ENCODE assay signal across 8 cellular contexts in genomic region chr12:65823481-65824313, GRCh38. TPM values are rescaled to one million over a fixed set of nuclear protein-coding genes. Genes with fewer than 3 reads are reported as not detected.
DNase-seq lines count a peak whose midpoint lies in the region; ATAC-seq and TF ChIP-seq lines count a peak whose summit lies in the region.

No MANE protein-coding gene starts in this region.

- H3K27ac ChIP-seq in body of pancreas (peak overlapping the region in 2 of 4 donors; percentile 48 to 50), spleen (no peak overlapping the region)

- H3K27me3 ChIP-seq in body of pancreas, result peaks cover 0 to 29% of the 10 kb centered on the region in 2 donors
- H3K27me3 ChIP-seq in spleen (replicated peaks in 1 of 7), result peaks cover 7 to 90% (median 63%) of the 10 kb centered on the region in 7 donors

- no peak for TF ChIP-seq POLR2A in NB4 (IDR thresholded peaks at IDR 0.05; ENCODE audit: extremely low read depth, insufficient read length)
- no peak for TF ChIP-seq POLR2A in body of pancreas (IDR thresholded peaks at IDR 0.05)
- no peak for TF ChIP-seq POLR2A in spleen (IDR thresholded peaks at IDR 0.05)

- H3K4me1 ChIP-seq in body of pancreas, result peaks cover 35% of the 10 kb centered on the region
- H3K4me1 ChIP-seq in spleen, result peaks cover 17 to 42% (median 38%) of the 10 kb centered on the region in 6 donors

- H3K36me3 ChIP-seq in body of pancreas (replicated peaks in 1 of 2; ENCODE audit: insufficient read depth in 1 of 2, low read depth in 2 of 2) (no peaks in the 10 kb centered on the region), spleen (no peaks in the 10 kb centered on the region)

- TF ChIP-seq CTCF in NB4 (IDR thresholded peaks at IDR 0.05; ENCODE audit: low read depth, low read length) (no peak), body of pancreas (IDR thresholded peaks at IDR 0.05) (no peak), spleen (IDR thresholded peaks at IDR 0.05 in 8 of 11, conservative IDR thresholded peaks at IDR 0.05 in 3 of 11) (no peak)

- WGBS in body of pancreas, 2 donors, result 0 to 7% methylated on average over 11 to 61 of the region's 61 CpGs
- 1 to 6% (median 2%) methylated on average over 28 to 61 of the region's 61 CpGs for WGBS in spleen, 5 donors

- no peaks in the 10 kb centered on the region for H3K9me3 ChIP-seq in body of pancreas
- peaks cover 0 to 4% (median 0%) of the 10 kb centered on the region in 8 donors for H3K9me3 ChIP-seq in spleen

- H3K4me3 ChIP-seq in NB4 (ENCODE audit: low read depth, low read length) (peak overlapping the region; percentile 69), body of pancreas (peak overlapping the region in 1 of 2 donors; percentile 45), spleen (peak overlapping the region; percentile 18 to 75 (median 52))

- intact Hi-C loops in body of pancreas (cut with DNase I) (no loop called here), spleen (cut with DNase I; ENCODE audit: low total_unique reads) (no loop called here), posterior vena cava (cut with DNase I) (no loop called here)

- peak; percentile 58 for ATAC-seq in body of pancreas

- DNase-seq in NCI-H2196 (lab: John Stamatoyannopoulos, UW; ENCODE audit: unreplicated experiment) (peak; percentile 13), NCI-H2196 treated with DMSO at 0.1 percent for 48 hours (lab: John Stamatoyannopoulos, UW; ENCODE audit: unreplicated experiment) (no peak), NB4 (ENCODE audit: low read depth) (peak; percentile 74), body of pancreas (peak; percentile 32 to 68 (median 48)), iPS-NIHi7 (ENCODE audit: extremely low spot score) (peak; percentile 61), spleen (peak; percentile 74), posterior vena cava (ENCODE audit: low spot score) (no peak), NCI-H1092 (lab: John Stamatoyannopoulos, UW) (no peak)

RNA-seq across cellular contexts. Expression of gene HMGA2, which starts 0.6 kb away (rescaled TPM):
- 1 to 10 TPM; 1.6 to 8.6 TPM for total RNA-seq in body of pancreas
- total RNA-seq in spleen, result under 1 TPM in 2 of 7 donors, not detected in 5; 0.09 to 0.30 TPM
- under 1 TPM in 2 of 3 donors, not detected in 1; 0.03 to 0.06 TPM for polyA plus RNA-seq in spleen
- 1 to 10 TPM in 1 of 2 donors, under 1 TPM in 1; 0.09 to 1.2 TPM for total RNA-seq in posterior vena cava

Comparison
In these comparisons a context has a peak if more than half of its experiments do, and no peak if none do; other contexts are left out.
1. DNase-seq: peak in NCI-H2196 (single experiment), NB4 (single experiment), body of pancreas (4 of 4), iPS-NIHi7 (single experiment) and spleen (single experiment); none in NCI-H2196 treated with DMSO at 0.1 percent for 48 hours (single experiment), posterior vena cava (single experiment) and NCI-H1092 (single experiment).